Comparison of ENCODE assay signal across 26 cellular contexts in the genomic region with DNA sequence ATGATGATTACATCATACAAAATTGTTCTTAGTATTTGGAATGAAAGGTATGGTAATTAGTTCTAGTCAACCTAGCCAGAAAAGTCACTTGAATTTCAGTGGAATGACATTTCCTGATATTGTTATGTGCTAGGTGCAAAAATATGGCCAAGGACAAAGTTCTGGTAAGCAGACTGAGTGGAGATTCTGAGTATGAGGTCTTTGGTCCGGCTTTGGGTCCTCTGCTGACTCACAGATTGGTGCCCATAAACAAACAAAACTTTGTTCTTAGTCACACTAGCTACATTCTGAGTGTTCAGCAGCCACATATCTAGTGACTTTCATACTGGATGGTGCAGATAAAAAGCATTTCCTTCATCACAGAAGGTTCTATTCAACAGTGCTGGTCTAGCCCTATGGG.
DNase-seq lines count a peak whose midpoint lies in the region; ATAC-seq, FAIRE-seq and TF ChIP-seq lines count a peak whose summit lies in the region.
"Had no signal": no experiment of that assay in that cellular context is flagged by ENCODE, and none has a peak within 500 bp of the region (broad histone marks: within the 10 kb centered on the region; RNA-seq: fewer than 3 reads in every experiment).

No MANE protein-coding gene starts in this region.

- FAIRE-seq in HepG2 (lab: Jason Lieb, UNC) = no peak
- FAIRE-seq in small intestine (lab: Jason Lieb, UNC) = no peak
- FAIRE-seq: A549, D721Med, G401.6, GM12892, GM19239, H1 had no signal

- no peak overlapping the region for H2AFZ ChIP-seq in HepG2 (ENCODE audit: low read length)
- H2AFZ ChIP-seq in trophoblast cell (ENCODE audit: insufficient read depth, low read length, poor library complexity) = no peak overlapping the region
- H2AFZ ChIP-seq: GM23248 had no signal

- no peak overlapping the region for H3K14ac ChIP-seq in trophoblast cell (ENCODE audit: low read length)

- no peak for TF ChIP-seq RAD21 in HepG2 (CRISPR knock-in tag; IDR thresholded peaks at IDR 0.05)

- H3K4me2 ChIP-seq in HepG2 (ENCODE audit: low read depth, low read length) (no peak overlapping the region), trophoblast cell (ENCODE audit: low read length) (no peak overlapping the region)
- H3K4me2 ChIP-seq: A549; BLaER1 treated with 17β-estradiol and CSF1 and Interleukin-3, amounts not matched to agents 10 nM and 100 nM had no signal

- DNase-seq in HepG2 (ENCODE audit: low spot score) (peak; percentile 6), right lobe of liver (no peak), astrocyte of the hippocampus (ENCODE audit: low read depth, low spot score) (peak; percentile 2), dermis microvascular lymphatic vessel endothelial cell (ENCODE audit: low read depth in 2 of 2) (peak; percentile 0 to 46), trophoblast cell (peak; percentile 25 to 67), occipital lobe (lab: John Stamatoyannopoulos, UW) (no peak), small intestine (no peak), ecto neural progenitor cell (ENCODE audit: low spot score) (no peak)
- DNase-seq: 8988T; ACHN; AML-193; BE2C; CD4-positive, alpha-beta T cell; CD8-positive, alpha-beta memory T cell; DMS 273 treated with DMSO at 0.1 percent for 48 hours; DND-41; GM23248; H7; HCEC 1CT had no signal

- no TSS peak for BruUV-seq in HepG2 (replicated peaks; lab: Mats Ljungman, UMichigan)

- 0% methylated on average over 1 of the region's 1 CpG for WGBS in HepG2 (ENCODE audit: low lambda C conversion rate)
- WGBS in right lobe of liver (ENCODE audit: insufficient coverage, low coverage, low lambda C conversion rate, missing lambda C conversion rate) = 0% methylated on average over 1 of the region's 1 CpG
- no CpG with 5 or more reads among the region's 1 CpG for WGBS in trophoblast cell (ENCODE audit: extremely low coverage, insufficient coverage, insufficient read length)
- 41 to 58% (median 46%) methylated on average over 1 of the region's 1 CpG for WGBS in small intestine, 3 donors

- intact Hi-C loops in HepG2 (cut with micrococcal nuclease; ENCODE audit: unreplicated experiment) = no loop called here
- intact Hi-C loops in right lobe of liver (cut with DNase I) = no loop called here

- H4K8ac ChIP-seq in trophoblast cell (ENCODE audit: low read depth, low read length) = no peak overlapping the region

- POLR2A ChIA-PET in HepG2 (lab: Yijun Ruan, JAX) = no interaction called here

- H3K18ac ChIP-seq in trophoblast cell (ENCODE audit: low read length) = no peak overlapping the region

- no peaks in the 10 kb centered on the region for H3K27me3 ChIP-seq in HepG2 (ENCODE audit: control insufficient read depth in 1 of 2, insufficient read depth in 2 of 2, low read length in 2 of 2)
- no peaks in the 10 kb centered on the region for H3K27me3 ChIP-seq in right lobe of liver
- H3K27me3 ChIP-seq in trophoblast cell (ENCODE audit: insufficient read depth, low read length) = no peaks in the 10 kb centered on the region
- H3K27me3 ChIP-seq in small intestine (ENCODE audit: control insufficient read depth in 2 of 2, insufficient read depth in 2 of 2, low read length in 2 of 2) = no peaks in the 10 kb centered on the region
- H3K27me3 ChIP-seq: BE2C; BLaER1 treated with 17β-estradiol and CSF1 and Interleukin-3, amounts not matched to agents 10 nM and 100 nM had no signal

- H3K79me2 ChIP-seq in HepG2 (ENCODE audit: insufficient read depth, low read length) = no peaks in the 10 kb centered on the region
- H3K79me2 ChIP-seq in trophoblast cell (ENCODE audit: control insufficient read depth, insufficient read depth, low read length, poor library complexity) = no peaks in the 10 kb centered on the region

- H2BK5ac ChIP-seq in trophoblast cell (ENCODE audit: low read depth, low read length, poor library complexity) = no peak overlapping the region

- no peak overlapping the region for H2BK12ac ChIP-seq in trophoblast cell (ENCODE audit: low read length)

- no peaks in the 10 kb centered on the region for H3K9me3 ChIP-seq in HepG2 (ENCODE audit: low read length)
- H3K9me3 ChIP-seq in right lobe of liver = no peaks in the 10 kb centered on the region
- H3K9me3 ChIP-seq in trophoblast cell (ENCODE audit: insufficient read depth, low read depth, low read length) = no peaks in the 10 kb centered on the region
- H3K9me3 ChIP-seq in small intestine (ENCODE audit: control insufficient read depth, low read depth) = no peaks in the 10 kb centered on the region
- H3K9me3 ChIP-seq: A549, BE2C had no signal

- ATAC-seq in HepG2 (peak; percentile 65), right lobe of liver (no peak)
- ATAC-seq: A549 had no signal

- H3K9ac ChIP-seq in HepG2 (ENCODE audit: insufficient read depth, low read depth, low read length) (no peak overlapping the region), trophoblast cell (ENCODE audit: low read length) (no peak overlapping the region)
- H3K9ac ChIP-seq: BLaER1 treated with 17β-estradiol and CSF1 and Interleukin-3, amounts not matched to agents 10 nM and 100 nM; GM23248 had no signal

- TF ChIP-seq CTCF in HepG2 (CRISPR knock-in tag; IDR thresholded peaks at IDR 0.05) = no peak
- TF ChIP-seq CTCF in right lobe of liver (IDR thresholded peaks at IDR 0.05) = no peak

- no peak overlapping the region for H3K23ac ChIP-seq in trophoblast cell (ENCODE audit: low read length)

- H3K4me1 ChIP-seq in HepG2 (ENCODE audit: insufficient read depth, low read length) = no peaks in the 10 kb centered on the region
- no peaks in the 10 kb centered on the region for H3K4me1 ChIP-seq in right lobe of liver
- H3K4me1 ChIP-seq in trophoblast cell (ENCODE audit: control insufficient read depth in 1 of 2, insufficient read depth in 2 of 2, low read length in 2 of 2) = no peaks in the 10 kb centered on the region
- no peaks in the 10 kb centered on the region for H3K4me1 ChIP-seq in small intestine (ENCODE audit: control insufficient read depth in 2 of 2, insufficient read depth in 1 of 2, low read depth in 1 of 2, low read length in 1 of 2)
- H3K4me1 ChIP-seq: A549; BE2C; BLaER1 treated with 17β-estradiol and CSF1 and Interleukin-3, amounts not matched to agents 10 nM and 100 nM had no signal

- TF ChIP-seq EP300 in HepG2 (IDR thresholded peaks at IDR 0.05; ENCODE audit: low read depth in 2 of 2, low read length in 2 of 2) (no peak), HepG2 (CRISPR knock-in tag; IDR thresholded peaks at IDR 0.05; ENCODE audit: borderline replicate concordance) (no peak)

- TF ChIP-seq POLR2A in HepG2 (IDR thresholded peaks at IDR 0.05; ENCODE audit: insufficient read depth in 1 of 2, low read depth in 2 of 2, low read length in 2 of 2) (no peak), right lobe of liver (IDR thresholded peaks at IDR 0.05) (no peak)

- no peak overlapping the region for H2AK5ac ChIP-seq in trophoblast cell (ENCODE audit: low read length)

- no peak overlapping the region for H3K4ac ChIP-seq in trophoblast cell (ENCODE audit: low read depth, low read length)

- H4K20me1 ChIP-seq in HepG2 (ENCODE audit: insufficient read depth, low read length) = no peaks in the 10 kb centered on the region
- H4K20me1 ChIP-seq: BLaER1 treated with 17β-estradiol and CSF1 and Interleukin-3, amounts not matched to agents 10 nM and 100 nM had no signal

- H3K36me3 ChIP-seq in HepG2 (replicated peaks in 1 of 2; ENCODE audit: control insufficient read depth in 1 of 2, insufficient read depth in 2 of 2, low read length in 2 of 2) (no peaks in the 10 kb centered on the region), right lobe of liver (no peaks in the 10 kb centered on the region), trophoblast cell (ENCODE audit: control insufficient read depth in 1 of 2, insufficient read depth in 2 of 2, low read length in 2 of 2) (no peaks in the 10 kb centered on the region), small intestine (ENCODE audit: control insufficient read depth in 2 of 2, insufficient read depth in 2 of 2, low read length in 2 of 2) (no peaks in the 10 kb centered on the region)
- H3K36me3 ChIP-seq: BE2C; BLaER1 treated with 17β-estradiol and CSF1 and Interleukin-3, amounts not matched to agents 10 nM and 100 nM had no signal

- H4K91ac ChIP-seq in trophoblast cell (ENCODE audit: low read depth, low read length) = no peak overlapping the region

- no peaks in the 10 kb centered on the region for H3K79me1 ChIP-seq in trophoblast cell (ENCODE audit: low read length)

- in situ Hi-C loops in HepG2 (cut with HindIII; ENCODE audit: extremely low pct_ligation_motif_present, low pct_unique_long_range_greater_than_20kb) = no loop called here

- H3K27ac ChIP-seq in HepG2 (ENCODE audit: extremely low read length, insufficient read depth, low read length) (no peak overlapping the region), right lobe of liver (no peak overlapping the region), trophoblast cell (ENCODE audit: low read depth, low read length) (no peak overlapping the region), small intestine (ENCODE audit: low read depth in 1 of 2, low read length in 1 of 2) (no peak overlapping the region)
- H3K27ac ChIP-seq: A549; BLaER1 treated with 17β-estradiol and CSF1 and Interleukin-3, amounts not matched to agents 10 nM and 100 nM; GM23248 had no signal

- CTCF ChIA-PET in HepG2 (lab: Yijun Ruan, JAX; ENCODE audit: low intra/inter-chr PET ratio, low total read pairs) = no interaction called here

- H2BK120ac ChIP-seq in trophoblast cell (ENCODE audit: insufficient read depth, low read length, poor library complexity) = no peak overlapping the region

- H4K12ac ChIP-seq in trophoblast cell (ENCODE audit: low read depth, low read length) = no peak overlapping the region

- no peak overlapping the region for H3K4me3 ChIP-seq in HepG2 (replicated peaks in 1 of 3; ENCODE audit: insufficient read depth in 1 of 3, low read depth in 2 of 3, low read length in 3 of 3)
- H3K4me3 ChIP-seq in right lobe of liver = no peak overlapping the region
- H3K4me3 ChIP-seq in trophoblast cell (ENCODE audit: low read depth, low read length) = no peak overlapping the region
- H3K4me3 ChIP-seq in small intestine (ENCODE audit: low read depth in 1 of 2, low read length in 2 of 2) = no peak overlapping the region
- H3K4me3 ChIP-seq: A549; BLaER1 treated with 17β-estradiol and CSF1 and Interleukin-3, amounts not matched to agents 10 nM and 100 nM; GM23248 had no signal

TF ChIP-seq in HepG2, 621 proteins besides CTCF, POLR2A, EP300 and RAD21 (continues in another document):
- TF ChIP-seq FOSL2 (CRISPR knock-in tag; IDR thresholded peaks at IDR 0.05) = peak; percentile 41; the same call in 1 of the 2 replicates
- 0 out of 2 replicates have a peak, but pooled peaks have one; percentile 10 for TF ChIP-seq ATF7 (IDR thresholded peaks at IDR 0.05)
- TF ChIP-seq ATF7 (CRISPR knock-in tag; IDR thresholded peaks at IDR 0.05) = no peak

Comparison
In these comparisons a context has a peak if more than half of its experiments do, and no peak if none do; other contexts are left out.
1. DNase-seq: peak in HepG2 (single experiment), astrocyte of the hippocampus (single experiment), dermis microvascular lymphatic vessel endothelial cell (2 of 2) and trophoblast cell (2 of 2); none in right lobe of liver (0 of 3), occipital lobe (single experiment), small intestine (single experiment) and ecto neural progenitor cell (single experiment).